In the genomic region with DNA sequence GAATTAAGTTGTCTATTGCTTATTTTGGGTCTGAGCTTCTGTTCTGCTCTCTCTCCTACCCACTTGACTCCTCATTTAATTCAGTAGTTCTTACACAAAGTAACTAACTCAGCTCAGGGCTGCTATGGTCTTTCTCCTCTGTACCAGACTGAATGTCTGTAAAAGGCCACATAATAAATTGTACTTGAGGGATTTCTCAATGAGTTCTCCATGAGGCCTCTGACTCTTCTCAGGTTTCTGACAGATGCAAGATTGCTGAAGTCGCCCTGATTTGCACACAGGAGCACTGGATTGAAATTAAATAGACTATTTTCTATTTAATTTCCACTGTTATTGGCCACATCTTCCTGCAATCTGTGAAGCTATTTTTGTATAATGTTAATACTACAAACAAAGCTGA, we compare ENCODE assay signal across 12 cellular contexts. TPM values are rescaled to one million over a fixed set of nuclear protein-coding genes. Genes with fewer than 3 reads are reported as not detected.
DNase-seq lines count a peak whose midpoint lies in the region; ATAC-seq lines count a peak whose summit lies in the region.
"Had no signal": no experiment of that assay in that cellular context is flagged by ENCODE, and none has a peak within 500 bp of the region (broad histone marks: within the 10 kb centered on the region; RNA-seq: fewer than 3 reads in every experiment).

No MANE protein-coding gene starts in this region.

- H3K36me3 ChIP-seq in KOPT-K1 (ENCODE audit: insufficient read depth, low read length), result no peaks in the 10 kb centered on the region

- peaks cover 18% of the 10 kb centered on the region for H3K36me3 Mint-ChIP-seq in activated T-helper 2 cell treated with anti-CD3 and anti-CD28 coated beads, Interferon-gamma antibody, Interleukin-2, Interleukin-4, amounts not matched to agents 10 μg/mL and 5 μg/mL and 100 μg/mL, durations not matched to agents 14 hours and 24 hours and 36 hours (ENCODE audit: low read depth)
- H3K36me3 Mint-ChIP-seq in naive thymus-derived CD8-positive, alpha-beta T cell, result peaks cover 0 to 16% (median 3%) of the 10 kb centered on the region in 3 donors

- peak overlapping the region; percentile 92 for H3K27ac ChIP-seq in KOPT-K1 (ENCODE audit: low read depth, low read length, poor library complexity, severe bottlenecking)

- H3K9me3 Mint-ChIP-seq in activated T-helper 2 cell treated with anti-CD3 and anti-CD28 coated beads, Interferon-gamma antibody, Interleukin-2, Interleukin-4, amounts not matched to agents 10 μg/mL and 5 μg/mL and 100 μg/mL, durations not matched to agents 14 hours and 24 hours and 36 hours, result no peaks in the 10 kb centered on the region
- no peaks in the 10 kb centered on the region for H3K9me3 Mint-ChIP-seq in naive thymus-derived CD8-positive, alpha-beta T cell

- peak overlapping the region; percentile 39 for H3K27ac Mint-ChIP-seq in activated T-helper 2 cell treated with anti-CD3 and anti-CD28 coated beads, Interferon-gamma antibody, Interleukin-2, Interleukin-4, amounts not matched to agents 10 μg/mL and 5 μg/mL and 100 μg/mL, durations not matched to agents 14 hours and 24 hours and 36 hours
- peak overlapping the region; percentile 32 to 98 (median 97) for H3K27ac Mint-ChIP-seq in naive thymus-derived CD8-positive, alpha-beta T cell

- peaks cover 4% of the 10 kb centered on the region for H3K27me3 Mint-ChIP-seq in activated T-helper 2 cell treated with anti-CD3 and anti-CD28 coated beads, Interferon-gamma antibody, Interleukin-2, Interleukin-4, amounts not matched to agents 10 μg/mL and 5 μg/mL and 100 μg/mL, durations not matched to agents 14 hours and 24 hours and 36 hours (ENCODE audit: low read depth)
- H3K27me3 Mint-ChIP-seq in naive thymus-derived CD8-positive, alpha-beta T cell, result no peaks in the 10 kb centered on the region

- ATAC-seq in naive thymus-derived CD8-positive, alpha-beta T cell, result no peak
- ATAC-seq: HCT116 had no signal

- H3K9me3 ChIP-seq in KOPT-K1 (ENCODE audit: insufficient read depth, low read length, poor library complexity, severe bottlenecking), result no peaks in the 10 kb centered on the region
- H3K9me3 ChIP-seq: SK-N-SH had no signal

- peaks cover 46% of the 10 kb centered on the region for H3K4me1 Mint-ChIP-seq in activated T-helper 2 cell treated with anti-CD3 and anti-CD28 coated beads, Interferon-gamma antibody, Interleukin-2, Interleukin-4, amounts not matched to agents 10 μg/mL and 5 μg/mL and 100 μg/mL, durations not matched to agents 14 hours and 24 hours and 36 hours (ENCODE audit: low read depth)
- H3K4me1 Mint-ChIP-seq in naive thymus-derived CD8-positive, alpha-beta T cell, result peaks cover 32 to 85% (median 75%) of the 10 kb centered on the region in 4 donors

- DNase-seq in NOMO-1 treated with DMSO at 0.1 percent for 48 hours (lab: John Stamatoyannopoulos, UW; ENCODE audit: unreplicated experiment) (peak; percentile 24), NOMO-1 treated with dmso at 0.1 percent for 144 hours (lab: John Stamatoyannopoulos, UW; ENCODE audit: unreplicated experiment) (no peak), NCI-H187 (lab: John Stamatoyannopoulos, UW) (no peak), NCI-H1436 treated with DMSO at 0.1 percent for 48 hours (lab: John Stamatoyannopoulos, UW) (no peak), NCI-H1694 (lab: John Stamatoyannopoulos, UW) (no peak)
- no peak for DNase-seq in activated T-helper 2 cell treated with anti-CD3 and anti-CD28 coated beads, Interferon-gamma antibody, Interleukin-2, Interleukin-4, amounts not matched to agents 10 μg/mL and 5 μg/mL and 100 μg/mL, durations not matched to agents 14 hours and 24 hours and 36 hours (ENCODE audit: low spot score)
- DNase-seq in naive thymus-derived CD8-positive, alpha-beta T cell, result no peak
- DNase-seq: amygdala, NCI-H2029, SK-N-SH had no signal

- no peak overlapping the region for H3K4me3 Mint-ChIP-seq in activated T-helper 2 cell treated with anti-CD3 and anti-CD28 coated beads, Interferon-gamma antibody, Interleukin-2, Interleukin-4, amounts not matched to agents 10 μg/mL and 5 μg/mL and 100 μg/mL, durations not matched to agents 14 hours and 24 hours and 36 hours (ENCODE audit: low read depth)
- peak overlapping the region in 9 of 10 donors; percentile 91 to 98 (median 96) for H3K4me3 Mint-ChIP-seq in naive thymus-derived CD8-positive, alpha-beta T cell

- POLR2A ChIA-PET in naive thymus-derived CD8-positive, alpha-beta T cell (lab: Charles Lee), result interaction anchor here (2.1 to 4.8 kb wide), 3 partner anchors 67 to 141 kb away, joined by 5 to 54 read pairs (median 22); no protein-coding TSS in a partner anchor

- intact Hi-C loops in activated T-helper 2 cell treated with anti-CD3 and anti-CD28 coated beads, Interferon-gamma antibody, Interleukin-2, Interleukin-4, amounts not matched to agents 10 μg/mL and 5 μg/mL and 100 μg/mL, durations not matched to agents 14 hours and 24 hours and 36 hours (cut with micrococcal nuclease), result loop anchor here (10.0 kb wide), 2 partner anchors 629 to 969 kb away; a partner anchor contains a TSS

RNA-seq across cellular contexts. Expression of a gene that starts 2.9 kb away (rescaled TPM):
- 28.3 and 29.5 TPM in 2 replicates for total RNA-seq in activated T-helper 2 cell treated with anti-CD3 and anti-CD28 coated beads, Interferon-gamma antibody, Interleukin-2, Interleukin-4, amounts not matched to agents 10 μg/mL and 5 μg/mL and 100 μg/mL, durations not matched to agents 14 hours and 24 hours and 36 hours
- 10 to 100 TPM; 66.7 to 74.0 TPM for total RNA-seq in naive thymus-derived CD8-positive, alpha-beta T cell
- 10 to 100 TPM; 16.2 to 22.0 (median 19.5) TPM for polyA plus RNA-seq in naive thymus-derived CD8-positive, alpha-beta T cell
